Comparison of ENCODE assay signal across 10 cellular contexts in the genomic region with DNA sequence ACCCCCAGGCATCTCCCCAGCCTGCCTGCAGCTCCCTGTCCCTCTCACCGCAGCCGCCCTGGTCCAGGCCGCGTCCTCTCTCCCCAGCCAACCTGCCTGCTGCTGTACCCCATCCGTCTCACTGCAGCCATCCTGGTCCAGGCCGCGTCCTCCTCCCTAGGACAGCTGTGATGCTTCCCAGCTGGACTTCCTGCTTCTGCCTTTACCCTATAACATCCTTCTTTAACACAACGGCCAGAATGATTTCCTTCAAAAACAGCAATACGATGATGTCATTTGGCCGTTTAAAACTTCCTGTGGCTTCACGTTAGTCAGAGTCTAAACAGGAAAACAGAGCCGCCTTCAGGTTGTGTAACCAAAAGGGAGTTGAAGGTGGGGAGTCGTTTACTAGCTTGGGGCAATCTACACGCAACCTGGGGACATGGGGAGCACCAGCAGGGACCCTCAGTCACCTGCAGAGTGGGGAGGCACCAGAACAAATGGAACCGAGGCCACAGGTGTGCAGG. TPM values are rescaled to one million over a fixed set of nuclear protein-coding genes. Genes with fewer than 3 reads are reported as not detected.
DNase-seq lines count a peak whose midpoint lies in the region; ATAC-seq, FAIRE-seq and TF ChIP-seq lines count a peak whose summit lies in the region.
"Had no signal": no experiment of that assay in that cellular context is flagged by ENCODE, and none has a peak within 500 bp of the region (broad histone marks: within the 10 kb centered on the region; RNA-seq: fewer than 3 reads in every experiment).

No MANE protein-coding gene starts in this region.

- intact Hi-C loops in endothelial cell of umbilical vein (cut with micrococcal nuclease), result no loop called here
- intact Hi-C loops in spleen (cut with DNase I; ENCODE audit: low total_unique reads), result no loop called here

- H3K36me3 ChIP-seq in RWPE2 (ENCODE audit: low read depth) (no peaks in the 10 kb centered on the region), endothelial cell of umbilical vein (ENCODE audit: control insufficient read depth in 2 of 2, extremely low read depth in 1 of 2, insufficient read depth in 2 of 2, low read length in 2 of 2) (no peaks in the 10 kb centered on the region), spleen (no peaks in the 10 kb centered on the region)
- H3K36me3 ChIP-seq: right lobe of liver, uterus had no signal

- dilution Hi-C loops in endothelial cell of umbilical vein (cut with MboI; ENCODE audit: extremely low pct_ligation_motif_present, low sequenced_read_pairs), result no loop called here

- no peaks in the 10 kb centered on the region for H3K9me1 ChIP-seq in endothelial cell of umbilical vein (replicated peaks; ENCODE audit: control insufficient read depth, extremely low read depth, insufficient read depth, low read length)

- peak; percentile 91 for DNase-seq in A172 (ENCODE audit: low spot score)
- DNase-seq in GM03348 (ENCODE audit: low spot score), result peak; percentile 55
- DNase-seq in RWPE2 (ENCODE audit: low spot score), result no peak
- peak; percentile 87 for DNase-seq in endothelial cell of umbilical vein (ENCODE audit: low read depth, low spot score)
- DNase-seq in spleen, result no peak
- DNase-seq in COR-L47 (lab: John Stamatoyannopoulos, UW), result no peak
- no peak for DNase-seq in cerebellar cortex (ENCODE audit: low spot score)
- DNase-seq: right lobe of liver, uterus had no signal

- WGBS in spleen, 5 donors, result 23 to 37% (median 27%) methylated on average over 15 of the region's 15 CpGs

- no peaks in the 10 kb centered on the region for H4K20me1 ChIP-seq in endothelial cell of umbilical vein (replicated peaks; ENCODE audit: control insufficient read depth, extremely low read depth, insufficient read depth, low read length)

- H3K4me3 ChIP-seq in RWPE2 (ENCODE audit: severe bottlenecking), result no peak overlapping the region
- H3K4me3 ChIP-seq in endothelial cell of umbilical vein (replicated peaks in 1 of 3; ENCODE audit: insufficient read depth in 1 of 3, low read depth in 1 of 3, low read length in 3 of 3), result no peak overlapping the region
- H3K4me3 ChIP-seq in spleen, result no peak overlapping the region
- H3K4me3 ChIP-seq: right lobe of liver, uterus had no signal

- H3K27me3 ChIP-seq in RWPE2 (ENCODE audit: insufficient read depth, poor library complexity, severe bottlenecking) (peaks cover 8% of the 10 kb centered on the region), endothelial cell of umbilical vein (ENCODE audit: control insufficient read depth in 2 of 2, insufficient read depth in 2 of 2, low read length in 2 of 2) (no peaks in the 10 kb centered on the region), spleen (replicated peaks in 1 of 7) (peaks cover 0 to 60% (median 21%) of the 10 kb centered on the region in 7 donors)
- H3K27me3 ChIP-seq: right lobe of liver had no signal

- H3K27ac ChIP-seq in RWPE2 (ENCODE audit: poor library complexity, severe bottlenecking) (no peak overlapping the region), endothelial cell of umbilical vein (ENCODE audit: insufficient read depth, low read depth, low read length) (peak overlapping the region; percentile 52), spleen (peak overlapping the region in 3 of 8 donors; percentile 13 to 47 (median 15))
- H3K27ac ChIP-seq: right lobe of liver, uterus had no signal

- TF ChIP-seq CTCF in RWPE2 (IDR thresholded peaks at IDR 0.05; ENCODE audit: poor library complexity, severe bottlenecking), result no peak
- TF ChIP-seq CTCF in endothelial cell of umbilical vein (IDR thresholded peaks at IDR 0.05; ENCODE audit: extremely low read depth in 1 of 2, insufficient read depth in 1 of 2, low read depth in 1 of 2, low read length in 2 of 2), result no peak
- TF ChIP-seq CTCF in spleen (IDR thresholded peaks at IDR 0.05 in 8 of 11, conservative IDR thresholded peaks at IDR 0.05 in 3 of 11), result no peak

- peak overlapping the region; percentile 16 for H2AFZ ChIP-seq in endothelial cell of umbilical vein (ENCODE audit: low read depth, low read length)

- H3K4me2 ChIP-seq in endothelial cell of umbilical vein (ENCODE audit: insufficient read depth, low read length), result no peak overlapping the region

- BruUV-seq in endothelial cell of umbilical vein (replicated peaks; lab: Mats Ljungman, UMichigan), result no TSS peak

- CTCF ChIA-PET in endothelial cell of umbilical vein (lab: Charles Lee), result interaction anchor here (1.0 to 4.9 kb wide), 9 partner anchors 9 to 283 kb away, joined by 3 to 39 read pairs (median 8); no protein-coding TSS in a partner anchor

- peaks cover 3% of the 10 kb centered on the region for H3K4me1 ChIP-seq in RWPE2 (ENCODE audit: insufficient read depth, poor library complexity, severe bottlenecking)
- H3K4me1 ChIP-seq in endothelial cell of umbilical vein (ENCODE audit: control insufficient read depth, extremely low read depth, insufficient read depth, low read length), result peaks cover 13% of the 10 kb centered on the region
- peaks cover 0 to 11% (median 0%) of the 10 kb centered on the region in 6 donors for H3K4me1 ChIP-seq in spleen
- H3K4me1 ChIP-seq: right lobe of liver, uterus had no signal

- peak; percentile 97 for FAIRE-seq in endothelial cell of umbilical vein (lab: Jason Lieb, UNC)

- H3K9ac ChIP-seq in endothelial cell of umbilical vein (replicated peaks; ENCODE audit: extremely low read depth, insufficient read depth, low read length), result no peak overlapping the region

- TF ChIP-seq POLR2A in endothelial cell of umbilical vein (IDR thresholded peaks at IDR 0.05; ENCODE audit: low read depth, low read length), result no peak
- TF ChIP-seq POLR2A in spleen (IDR thresholded peaks at IDR 0.05), result no peak

- POLR2A ChIA-PET in endothelial cell of umbilical vein (lab: Charles Lee), result no interaction called here

- H3K79me2 ChIP-seq in endothelial cell of umbilical vein (ENCODE audit: control insufficient read depth, insufficient read depth, low read length), result no peaks in the 10 kb centered on the region

- peak; percentile 39; the same call in 2 of the 3 replicates for ATAC-seq in RWPE2 (ENCODE audit: low read depth)
- ATAC-seq in HG02970 (IDR thresholded peaks at IDR 0.05; ENCODE audit: low FRiP score, unreplicated experiment), result no peak

- H3K9me3 ChIP-seq in RWPE2 (ENCODE audit: severe bottlenecking) (no peaks in the 10 kb centered on the region), endothelial cell of umbilical vein (replicated peaks; ENCODE audit: control insufficient read depth, insufficient read depth, low read length) (no peaks in the 10 kb centered on the region), spleen (no peaks in the 10 kb centered on the region)
- H3K9me3 ChIP-seq: right lobe of liver, uterus had no signal

TF ChIP-seq in endothelial cell of umbilical vein, 7 proteins besides CTCF, POLR2A, EP300 and RAD21:
- TF ChIP-seq FOS (IDR thresholded peaks at IDR 0.05; ENCODE audit: borderline replicate concordance, insufficient read depth, low read length), result peak; percentile 70
- no peak for TF ChIP-seq MAX (IDR thresholded peaks at IDR 0.05; ENCODE audit: insufficient read depth, insufficient read length)
- no peak for TF ChIP-seq GATA2 (IDR thresholded peaks at IDR 0.05; ENCODE audit: insufficient read depth, insufficient read length, low read depth, low read length)
- peak; percentile 46 for TF ChIP-seq POLR2AphosphoS5 (IDR thresholded peaks at IDR 0.05; ENCODE audit: insufficient read depth, low read depth, low read length)
- peak; percentile 91 for TF ChIP-seq JUN (IDR thresholded peaks at IDR 0.05; ENCODE audit: borderline replicate concordance, insufficient read depth, insufficient read length, low read depth)

RNA-seq across cellular contexts. Expression of gene ZFAND2A, which starts 32.2 kb away (rescaled TPM):
- total RNA-seq in A172 (2014; rRNA removed; shearing (Covaris generic)), result 57.3 and 70.3 TPM in 2 replicates
- 20.6 and 31.8 TPM in 2 replicates for total RNA-seq in endothelial cell of umbilical vein
- polyA plus RNA-seq in endothelial cell of umbilical vein, result 37.6 and 40.6 TPM in 2 replicates
- polyA plus RNA-seq in endothelial cell of umbilical vein (2011; cell fraction: cytosol; rRNA removed), result 50.2 and 51.2 TPM in 2 replicates
- 53.1 and 54.8 TPM in 2 replicates for polyA plus RNA-seq in endothelial cell of umbilical vein (2011; cell fraction: nucleus; rRNA removed)
- 39.6 and 42.2 TPM in 2 replicates for polyA plus RNA-seq in endothelial cell of umbilical vein (2012)
- 19.3 and 19.8 TPM in 2 replicates for polyA minus RNA-seq in endothelial cell of umbilical vein
- polyA minus RNA-seq in endothelial cell of umbilical vein (2011; cell fraction: cytosol; rRNA and poly(A)+ RNA removed), result 12.5 TPM
- 19.7 and 23.8 TPM in 2 replicates for polyA minus RNA-seq in endothelial cell of umbilical vein (2011; cell fraction: nucleus; rRNA and poly(A)+ RNA removed)
- 10 to 100 TPM; 18.3 to 40.3 (median 22.9) TPM for total RNA-seq in spleen
- polyA plus RNA-seq in spleen, result 10 to 100 TPM; 31.4 to 41.7 (median 32.7) TPM

RNA-seq across cellular contexts. Expression of gene UNCX, which starts 40.4 kb away (rescaled TPM):
- total RNA-seq in A172 (2014; rRNA removed; shearing (Covaris generic)), result not detected in 2 replicates
- total RNA-seq in endothelial cell of umbilical vein (not detected in 2 replicates), spleen (not detected)
- polyA plus RNA-seq in endothelial cell of umbilical vein (not detected in 2 replicates), spleen (not detected)
- polyA plus RNA-seq in endothelial cell of umbilical vein (2011; cell fraction: cytosol; rRNA removed), result not detected in 2 replicates
- polyA plus RNA-seq in endothelial cell of umbilical vein (2011; cell fraction: nucleus; rRNA removed), result not detected in 2 replicates
- polyA plus RNA-seq in endothelial cell of umbilical vein (2012), result not detected in 2 replicates
- not detected in 2 replicates for polyA minus RNA-seq in endothelial cell of umbilical vein
- polyA minus RNA-seq in endothelial cell of umbilical vein (2011; cell fraction: cytosol; rRNA and poly(A)+ RNA removed), result not detected
- not detected in 2 replicates for polyA minus RNA-seq in endothelial cell of umbilical vein (2011; cell fraction: nucleus; rRNA and poly(A)+ RNA removed)
- total RNA-seq: right lobe of liver, uterus had no signal

Comparison
In these comparisons a context has a peak if more than half of its experiments do, and no peak if none do; other contexts are left out.
1. DNase-seq: peak in A172 (single experiment), GM03348 (single experiment) and endothelial cell of umbilical vein (single experiment); none in RWPE2 (single experiment), spleen (single experiment), COR-L47 (single experiment) and cerebellar cortex (single experiment).